Comparison of ENCODE assay signal across 8 cellular contexts in genomic region chr12:85468356-85469157, GRCh38.
DNase-seq lines count a peak whose midpoint lies in the region; ATAC-seq and TF ChIP-seq lines count a peak whose summit lies in the region.

No MANE protein-coding gene starts in this region.

- H2AFZ ChIP-seq in GM23338: peak overlapping the region; percentile 49; the same call in 1 of the 2 replicates

- peak overlapping the region; percentile 66 for H3K4me3 Mint-ChIP-seq in GM23338
- H3K4me3 Mint-ChIP-seq in chondrocyte (ENCODE audit: unreplicated experiment): peak overlapping the region; percentile 66

- H3K79me2 ChIP-seq in GM23338 (replicated peaks; ENCODE audit: insufficient read depth): no peaks in the 10 kb centered on the region

- peaks cover 7% of the 10 kb centered on the region; the same call in 1 of the 3 replicates for H3K36me3 Mint-ChIP-seq in GM23338 (ENCODE audit: low read depth)
- no peaks in the 10 kb centered on the region for H3K36me3 Mint-ChIP-seq in chondrocyte (ENCODE audit: low read depth)

- TF ChIP-seq EP300 in Ishikawa (IDR thresholded peaks at IDR 0.05; ENCODE audit: borderline replicate concordance): no peak

- no peaks in the 10 kb centered on the region for H4K20me1 ChIP-seq in GM23338 (replicated peaks; ENCODE audit: insufficient read depth)

- peaks cover 19% of the 10 kb centered on the region for H3K4me1 ChIP-seq in GM23338 (ENCODE audit: insufficient read depth)
- H3K4me1 ChIP-seq in SJCRH30: peaks cover 48% of the 10 kb centered on the region

- no peaks in the 10 kb centered on the region; the same call in 2 of the 3 replicates for H3K9me3 Mint-ChIP-seq in GM23338
- peaks cover 13% of the 10 kb centered on the region for H3K9me3 Mint-ChIP-seq in chondrocyte (ENCODE audit: low read depth)

- peak; percentile 79 for TF ChIP-seq RAD21 in Ishikawa (IDR thresholded peaks at IDR 0.05; ENCODE audit: low read depth)

- peak overlapping the region; percentile 61 for H3K4me2 ChIP-seq in GM23338

- H3F3A ChIP-seq in GM23338 (replicated peaks; ENCODE audit: low read depth): no peaks in the 10 kb centered on the region

- no peaks in the 10 kb centered on the region for H3K27me3 ChIP-seq in GM23338 (ENCODE audit: insufficient read depth)
- H3K27me3 ChIP-seq in SJCRH30: no peaks in the 10 kb centered on the region
- no peaks in the 10 kb centered on the region for H3K27me3 ChIP-seq in kidney epithelial cell (ENCODE audit: control insufficient read depth, insufficient read depth, low read length)

- TF ChIP-seq CTCF in GM23338 (conservative IDR thresholded peaks at IDR 0.05; ENCODE audit: low read depth in 2 of 2) (peak; percentile 88 to 100), chondrocyte (IDR thresholded peaks at IDR 0.05) (peak; percentile 90), kidney epithelial cell (IDR thresholded peaks at IDR 0.05; ENCODE audit: insufficient read depth, low read length, poor library complexity, severe bottlenecking) (peak; percentile 78)

- H3K4me3 ChIP-seq in GM23338: peak overlapping the region; percentile 45
- peak overlapping the region; percentile 40 for H3K4me3 ChIP-seq in SJCRH30
- peak overlapping the region; percentile 9 for H3K4me3 ChIP-seq in kidney epithelial cell (ENCODE audit: low read depth, low read length)

- H3K27ac Mint-ChIP-seq in GM23338 (peak overlapping the region; percentile 96), chondrocyte (ENCODE audit: unreplicated experiment) (no peak overlapping the region)

- H3K36me3 ChIP-seq in GM23338 (ENCODE audit: insufficient read depth) (no peaks in the 10 kb centered on the region), SJCRH30 (no peaks in the 10 kb centered on the region), kidney epithelial cell (ENCODE audit: control insufficient read depth, insufficient read depth, low read length) (no peaks in the 10 kb centered on the region)

- H3K27ac ChIP-seq in GM23338 (ENCODE audit: low read depth) (peak overlapping the region; percentile 83), SJCRH30 (0 out of 2 replicates have a peak overlapping the region, but pooled peaks have one; percentile 15)

- peaks cover 27% of the 10 kb centered on the region for H3K4me1 Mint-ChIP-seq in GM23338
- peaks cover 8% of the 10 kb centered on the region for H3K4me1 Mint-ChIP-seq in chondrocyte (ENCODE audit: low read depth)

- H3K9me2 ChIP-seq in GM23338 (ENCODE audit: insufficient read depth): no peaks in the 10 kb centered on the region

- H3K27me3 Mint-ChIP-seq in GM23338 (ENCODE audit: insufficient read depth, low read depth, poor library complexity): peaks cover 1% of the 10 kb centered on the region
- H3K27me3 Mint-ChIP-seq in chondrocyte (ENCODE audit: low read depth): peaks cover 27% of the 10 kb centered on the region

- ATAC-seq in GM23338: peak; percentile 92

- H3K9me3 ChIP-seq in SJCRH30 (replicated peaks): 0 out of 2 replicates have a peak, but pooled peaks cover 3% of the 10 kb centered on the region

- peak; percentile 46 for DNase-seq in SIG-M5 treated with dmso at 0.1 percent for 504 hours (lab: John Stamatoyannopoulos, UW; ENCODE audit: unreplicated experiment)
- DNase-seq in SIG-M5 (lab: John Stamatoyannopoulos, UW): no peak
- DNase-seq in GM23338 (ENCODE audit: low spot score): peak; percentile 77
- DNase-seq in SJCRH30: peak; percentile 35 to 70
- DNase-seq in chondrocyte (ENCODE audit: low spot score): no peak
- DNase-seq in kidney epithelial cell (ENCODE audit: low read depth): no peak
- peak; percentile 3 to 19 for DNase-seq in stimulated activated CD4-positive, alpha-beta T cell treated with anti-CD3 and anti-CD28 coated beads, Interleukin-15, amount 100 ng/mL, for 48 hours (ENCODE audit: low read depth in 2 of 2)

TF ChIP-seq in GM23338, 12 proteins besides CTCF, POLR2A, EP300 and RAD21:
- TF ChIP-seq POLR2AphosphoS5 (IDR thresholded peaks at IDR 0.05; ENCODE audit: low read depth) (no peak), JUNB (IDR thresholded peaks at IDR 0.05; ENCODE audit: unreplicated experiment) (no peak), CREB1 (CRISPR knock-in tag; IDR thresholded peaks at IDR 0.05; ENCODE audit: low read depth) (no peak), ZNF114 (CRISPR knock-in tag; IDR thresholded peaks at IDR 0.05) (no peak)

TF ChIP-seq in Ishikawa, 13 proteins besides CTCF, POLR2A, EP300 and RAD21:
- TF ChIP-seq MAX (IDR thresholded peaks at IDR 0.05): no peak
- TF ChIP-seq, protein P1, sequence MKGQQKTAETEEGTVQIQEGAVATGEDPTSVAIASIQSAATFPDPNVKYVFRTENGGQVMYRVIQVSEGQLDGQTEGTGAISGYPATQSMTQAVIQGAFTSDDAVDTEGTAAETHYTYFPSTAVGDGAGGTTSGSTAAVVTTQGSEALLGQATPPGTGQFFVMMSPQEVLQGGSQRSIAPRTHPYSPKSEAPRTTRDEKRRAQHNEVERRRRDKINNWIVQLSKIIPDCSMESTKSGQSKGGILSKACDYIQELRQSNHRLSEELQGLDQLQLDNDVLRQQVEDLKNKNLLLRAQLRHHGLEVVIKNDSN (IDR thresholded peaks at IDR 0.05): no peak
- TF ChIP-seq CEBPB (IDR thresholded peaks at IDR 0.05): no peak
- no peak for TF ChIP-seq EGR1 (IDR thresholded peaks at IDR 0.05)
- no peak for TF ChIP-seq YY1 (IDR thresholded peaks at IDR 0.05; ENCODE audit: low read depth)
- TF ChIP-seq TAF1 (IDR thresholded peaks at IDR 0.05; ENCODE audit: low read depth): no peak
- no peak for TF ChIP-seq CREB1 (IDR thresholded peaks at IDR 0.05; ENCODE audit: low read depth)
- TF ChIP-seq, protein P2, sequence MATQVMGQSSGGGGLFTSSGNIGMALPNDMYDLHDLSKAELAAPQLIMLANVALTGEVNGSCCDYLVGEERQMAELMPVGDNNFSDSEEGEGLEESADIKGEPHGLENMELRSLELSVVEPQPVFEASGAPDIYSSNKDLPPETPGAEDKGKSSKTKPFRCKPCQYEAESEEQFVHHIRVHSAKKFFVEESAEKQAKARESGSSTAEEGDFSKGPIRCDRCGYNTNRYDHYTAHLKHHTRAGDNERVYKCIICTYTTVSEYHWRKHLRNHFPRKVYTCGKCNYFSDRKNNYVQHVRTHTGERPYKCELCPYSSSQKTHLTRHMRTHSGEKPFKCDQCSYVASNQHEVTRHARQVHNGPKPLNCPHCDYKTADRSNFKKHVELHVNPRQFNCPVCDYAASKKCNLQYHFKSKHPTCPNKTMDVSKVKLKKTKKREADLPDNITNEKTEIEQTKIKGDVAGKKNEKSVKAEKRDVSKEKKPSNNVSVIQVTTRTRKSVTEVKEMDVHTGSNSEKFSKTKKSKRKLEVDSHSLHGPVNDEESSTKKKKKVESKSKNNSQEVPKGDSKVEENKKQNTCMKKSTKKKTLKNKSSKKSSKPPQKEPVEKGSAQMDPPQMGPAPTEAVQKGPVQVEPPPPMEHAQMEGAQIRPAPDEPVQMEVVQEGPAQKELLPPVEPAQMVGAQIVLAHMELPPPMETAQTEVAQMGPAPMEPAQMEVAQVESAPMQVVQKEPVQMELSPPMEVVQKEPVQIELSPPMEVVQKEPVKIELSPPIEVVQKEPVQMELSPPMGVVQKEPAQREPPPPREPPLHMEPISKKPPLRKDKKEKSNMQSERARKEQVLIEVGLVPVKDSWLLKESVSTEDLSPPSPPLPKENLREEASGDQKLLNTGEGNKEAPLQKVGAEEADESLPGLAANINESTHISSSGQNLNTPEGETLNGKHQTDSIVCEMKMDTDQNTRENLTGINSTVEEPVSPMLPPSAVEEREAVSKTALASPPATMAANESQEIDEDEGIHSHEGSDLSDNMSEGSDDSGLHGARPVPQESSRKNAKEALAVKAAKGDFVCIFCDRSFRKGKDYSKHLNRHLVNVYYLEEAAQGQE (IDR thresholded peaks at IDR 0.05; ENCODE audit: low read depth): no peak
- TF ChIP-seq ZBTB7A (IDR thresholded peaks at IDR 0.05; ENCODE audit: low read depth): no peak
- TF ChIP-seq TEAD4 (IDR thresholded peaks at IDR 0.05): no peak
- no peak for TF ChIP-seq TCF12 (IDR thresholded peaks at IDR 0.05; ENCODE audit: low read depth)

Comparison
In these comparisons a context has a peak if more than half of its experiments do, and no peak if none do; other contexts are left out.
1. DNase-seq: peak in SIG-M5 treated with dmso at 0.1 percent for 504 hours (single experiment), GM23338 (single experiment), SJCRH30 (2 of 2) and stimulated activated CD4-positive, alpha-beta T cell treated with anti-CD3 and anti-CD28 coated beads, Interleukin-15, amount 100 ng/mL, for 48 hours (2 of 2); none in SIG-M5 (single experiment), chondrocyte (single experiment) and kidney epithelial cell (single experiment).
2. Peak in every context shown above with its lines, with median percentiles within 50 percentile points of each other: H3K4me3 ChIP-seq and CTCF ChIP-seq.